In the genomic region with DNA sequence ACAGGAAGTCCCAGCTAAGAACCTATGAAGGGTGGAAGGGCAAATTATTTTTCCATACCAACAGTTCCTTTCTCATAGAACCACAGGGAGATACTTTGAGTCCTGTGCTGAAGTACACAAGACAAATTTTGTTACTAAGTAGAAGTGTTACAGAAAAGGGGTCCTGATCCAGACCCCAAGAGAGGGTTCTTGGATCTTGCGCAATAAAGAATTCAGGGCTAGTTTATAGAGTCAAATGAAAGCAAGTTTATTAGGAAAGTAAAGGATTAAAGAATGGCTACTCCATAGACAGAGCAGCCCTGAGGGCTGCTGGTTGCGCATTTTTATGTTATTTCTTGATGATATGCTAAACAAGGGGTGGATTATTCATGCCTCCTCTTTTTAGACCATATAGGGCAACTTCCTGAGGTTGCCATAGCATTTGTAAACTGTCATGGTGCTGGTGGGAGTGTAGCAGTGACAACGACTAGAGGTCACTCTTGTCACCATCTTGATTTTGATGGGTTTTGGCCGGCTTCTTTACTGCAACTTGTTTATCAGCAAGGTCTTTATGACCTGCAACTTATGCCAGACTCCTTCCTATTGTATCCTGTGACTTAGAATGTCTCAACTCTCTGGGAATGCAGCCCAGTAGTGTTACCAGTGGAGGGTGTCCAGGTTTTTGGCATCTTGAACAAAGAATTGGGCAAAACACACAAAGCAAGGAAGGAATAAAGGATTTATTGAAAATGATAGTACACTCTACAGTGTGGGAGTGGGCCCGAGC, we compare ENCODE assay signal across 2 cellular contexts.
TF ChIP-seq lines count a peak whose summit lies in the region.

No MANE protein-coding gene starts in this region.

TF ChIP-seq in GM12891, 5 proteins besides CTCF, POLR2A, EP300 and RAD21 (continued from another document):
- no peak for TF ChIP-seq PAX5 (IDR thresholded peaks at IDR 0.05; ENCODE audit: insufficient read depth, low read length, severe bottlenecking)
- TF ChIP-seq SPI1 (IDR thresholded peaks at IDR 0.05; ENCODE audit: low read depth, low read length) = no peak
TF ChIP-seq in GM12891: peak in this region for 0.

TF ChIP-seq in H1, 55 proteins besides CTCF, POLR2A, EP300 and RAD21 (continued from another document):
- no peak for TF ChIP-seq CBX8 (IDR thresholded peaks at IDR 0.05; ENCODE audit: borderline replicate concordance, low read depth, low read length)
- TF ChIP-seq SRF (IDR thresholded peaks at IDR 0.05; ENCODE audit: low read depth, low read length) = peak; percentile 21; the same call in 1 of the 2 replicates
- no peak for TF ChIP-seq CBX5 (IDR thresholded peaks at IDR 0.05; ENCODE audit: low read depth, low read length)
TF ChIP-seq in H1: peak in this region for 2.
